Comparison of ENCODE assay signal across 9 cellular contexts in genomic region chr4:92387459-92388069, GRCh38.
DNase-seq lines count a peak whose midpoint lies in the region; ATAC-seq, FAIRE-seq and TF ChIP-seq lines count a peak whose summit lies in the region.
"Had no signal": no experiment of that assay in that cellular context is flagged by ENCODE, and none has a peak within 500 bp of the region (broad histone marks: within the 10 kb centered on the region; RNA-seq: fewer than 3 reads in every experiment).

No MANE protein-coding gene starts in this region.

- no peaks in the 10 kb centered on the region for H3K27me3 ChIP-seq in small intestine (ENCODE audit: control insufficient read depth in 2 of 2, insufficient read depth in 2 of 2, low read length in 2 of 2)

- H3K36me3 Mint-ChIP-seq in T-helper 17 cell (ENCODE audit: low read depth): no peaks in the 10 kb centered on the region

- no peak overlapping the region for H3K27ac ChIP-seq in small intestine (ENCODE audit: low read depth in 1 of 2, low read length in 1 of 2)

- no peak overlapping the region for H3K27ac Mint-ChIP-seq in T-helper 17 cell

- no peaks in the 10 kb centered on the region for H3K36me3 ChIP-seq in small intestine (ENCODE audit: control insufficient read depth in 2 of 2, insufficient read depth in 2 of 2, low read length in 2 of 2)

- H3K27me3 Mint-ChIP-seq in T-helper 17 cell: no peaks in the 10 kb centered on the region

- no peak overlapping the region for H3K4me3 Mint-ChIP-seq in T-helper 17 cell

- peak; percentile 59 for ATAC-seq in GM21381 (IDR thresholded peaks at IDR 0.05; ENCODE audit: unreplicated experiment)
- ATAC-seq in HG03571 (IDR thresholded peaks at IDR 0.05; ENCODE audit: unreplicated experiment): peak; percentile 85
- no peak for ATAC-seq in T-helper 17 cell

- no peaks in the 10 kb centered on the region for H3K4me1 Mint-ChIP-seq in T-helper 17 cell

- 92 to 93% (median 93%) methylated on average over 1 of the region's 1 CpG for WGBS in small intestine, 3 donors

- DNase-seq in Daoy (ENCODE audit: low read depth) (peak; percentile 11), RPMI8226 (peak; percentile 7), fibroblast of villous mesenchyme (ENCODE audit: low read depth) (peak; percentile 8), small intestine (peak; percentile 42), T-helper 17 cell (no peak)
- DNase-seq in activated effector memory CD4-positive, alpha-beta T cell treated with anti-CD3 and anti-CD28 coated beads, Interleukin-2, amount 50 U/mL, for 16 hours: no peak

- TF ChIP-seq CTCF in fibroblast of villous mesenchyme (IDR thresholded peaks at IDR 0.05; ENCODE audit: insufficient read depth, low read depth, low read length): peak; percentile 23

- H3K9me3 ChIP-seq in small intestine (ENCODE audit: control insufficient read depth, low read depth) (no peaks in the 10 kb centered on the region), T-helper 17 cell (ENCODE audit: control insufficient read depth, low read length, poor library complexity, severe bottlenecking) (no peaks in the 10 kb centered on the region)

- H3K4me3 ChIP-seq in fibroblast of villous mesenchyme (ENCODE audit: low read depth, low read length) (no peak overlapping the region), small intestine (ENCODE audit: low read depth in 1 of 2, low read length in 2 of 2) (no peak overlapping the region)

- FAIRE-seq in small intestine (lab: Jason Lieb, UNC): no peak
- FAIRE-seq: TTC549 had no signal

- H3K4me1 ChIP-seq in small intestine (ENCODE audit: control insufficient read depth in 2 of 2, insufficient read depth in 1 of 2, low read depth in 1 of 2, low read length in 1 of 2): no peaks in the 10 kb centered on the region

Comparison
In these comparisons a context has a peak if more than half of its experiments do, and no peak if none do; other contexts are left out.
1. DNase-seq: peak in Daoy (single experiment), RPMI8226 (single experiment), fibroblast of villous mesenchyme (single experiment) and small intestine (single experiment); none in activated effector memory CD4-positive, alpha-beta T cell treated with anti-CD3 and anti-CD28 coated beads, Interleukin-2, amount 50 U/mL, for 16 hours (single experiment) and T-helper 17 cell (0 of 3).